ENCODE assay signal across 1 cellular context in the genomic region with DNA sequence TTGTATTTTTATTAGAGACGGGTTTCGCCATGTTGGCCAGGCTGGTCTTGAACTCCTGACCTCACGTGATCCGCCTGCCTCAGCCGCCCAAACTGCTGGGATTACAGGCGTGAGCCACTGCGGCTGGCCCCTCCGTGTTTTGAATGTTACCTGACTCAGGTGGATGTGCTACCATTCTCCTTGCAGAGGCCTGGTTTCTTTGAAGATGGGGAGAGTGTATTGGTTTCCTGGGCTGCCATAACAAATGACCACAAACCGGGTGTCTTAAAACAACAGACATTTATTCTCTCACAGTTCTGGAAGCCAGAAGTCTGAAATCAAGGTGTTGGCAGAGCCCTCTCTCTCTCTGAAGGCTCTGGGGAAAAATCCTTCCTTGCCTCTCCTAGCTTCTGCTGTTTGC.
TF ChIP-seq lines count a peak whose summit lies in the region.

No MANE protein-coding gene starts in this region.

TF ChIP-seq in GM23338, 12 proteins besides CTCF, POLR2A, EP300 and RAD21 (continued from another document):
- TF ChIP-seq, protein P1, sequence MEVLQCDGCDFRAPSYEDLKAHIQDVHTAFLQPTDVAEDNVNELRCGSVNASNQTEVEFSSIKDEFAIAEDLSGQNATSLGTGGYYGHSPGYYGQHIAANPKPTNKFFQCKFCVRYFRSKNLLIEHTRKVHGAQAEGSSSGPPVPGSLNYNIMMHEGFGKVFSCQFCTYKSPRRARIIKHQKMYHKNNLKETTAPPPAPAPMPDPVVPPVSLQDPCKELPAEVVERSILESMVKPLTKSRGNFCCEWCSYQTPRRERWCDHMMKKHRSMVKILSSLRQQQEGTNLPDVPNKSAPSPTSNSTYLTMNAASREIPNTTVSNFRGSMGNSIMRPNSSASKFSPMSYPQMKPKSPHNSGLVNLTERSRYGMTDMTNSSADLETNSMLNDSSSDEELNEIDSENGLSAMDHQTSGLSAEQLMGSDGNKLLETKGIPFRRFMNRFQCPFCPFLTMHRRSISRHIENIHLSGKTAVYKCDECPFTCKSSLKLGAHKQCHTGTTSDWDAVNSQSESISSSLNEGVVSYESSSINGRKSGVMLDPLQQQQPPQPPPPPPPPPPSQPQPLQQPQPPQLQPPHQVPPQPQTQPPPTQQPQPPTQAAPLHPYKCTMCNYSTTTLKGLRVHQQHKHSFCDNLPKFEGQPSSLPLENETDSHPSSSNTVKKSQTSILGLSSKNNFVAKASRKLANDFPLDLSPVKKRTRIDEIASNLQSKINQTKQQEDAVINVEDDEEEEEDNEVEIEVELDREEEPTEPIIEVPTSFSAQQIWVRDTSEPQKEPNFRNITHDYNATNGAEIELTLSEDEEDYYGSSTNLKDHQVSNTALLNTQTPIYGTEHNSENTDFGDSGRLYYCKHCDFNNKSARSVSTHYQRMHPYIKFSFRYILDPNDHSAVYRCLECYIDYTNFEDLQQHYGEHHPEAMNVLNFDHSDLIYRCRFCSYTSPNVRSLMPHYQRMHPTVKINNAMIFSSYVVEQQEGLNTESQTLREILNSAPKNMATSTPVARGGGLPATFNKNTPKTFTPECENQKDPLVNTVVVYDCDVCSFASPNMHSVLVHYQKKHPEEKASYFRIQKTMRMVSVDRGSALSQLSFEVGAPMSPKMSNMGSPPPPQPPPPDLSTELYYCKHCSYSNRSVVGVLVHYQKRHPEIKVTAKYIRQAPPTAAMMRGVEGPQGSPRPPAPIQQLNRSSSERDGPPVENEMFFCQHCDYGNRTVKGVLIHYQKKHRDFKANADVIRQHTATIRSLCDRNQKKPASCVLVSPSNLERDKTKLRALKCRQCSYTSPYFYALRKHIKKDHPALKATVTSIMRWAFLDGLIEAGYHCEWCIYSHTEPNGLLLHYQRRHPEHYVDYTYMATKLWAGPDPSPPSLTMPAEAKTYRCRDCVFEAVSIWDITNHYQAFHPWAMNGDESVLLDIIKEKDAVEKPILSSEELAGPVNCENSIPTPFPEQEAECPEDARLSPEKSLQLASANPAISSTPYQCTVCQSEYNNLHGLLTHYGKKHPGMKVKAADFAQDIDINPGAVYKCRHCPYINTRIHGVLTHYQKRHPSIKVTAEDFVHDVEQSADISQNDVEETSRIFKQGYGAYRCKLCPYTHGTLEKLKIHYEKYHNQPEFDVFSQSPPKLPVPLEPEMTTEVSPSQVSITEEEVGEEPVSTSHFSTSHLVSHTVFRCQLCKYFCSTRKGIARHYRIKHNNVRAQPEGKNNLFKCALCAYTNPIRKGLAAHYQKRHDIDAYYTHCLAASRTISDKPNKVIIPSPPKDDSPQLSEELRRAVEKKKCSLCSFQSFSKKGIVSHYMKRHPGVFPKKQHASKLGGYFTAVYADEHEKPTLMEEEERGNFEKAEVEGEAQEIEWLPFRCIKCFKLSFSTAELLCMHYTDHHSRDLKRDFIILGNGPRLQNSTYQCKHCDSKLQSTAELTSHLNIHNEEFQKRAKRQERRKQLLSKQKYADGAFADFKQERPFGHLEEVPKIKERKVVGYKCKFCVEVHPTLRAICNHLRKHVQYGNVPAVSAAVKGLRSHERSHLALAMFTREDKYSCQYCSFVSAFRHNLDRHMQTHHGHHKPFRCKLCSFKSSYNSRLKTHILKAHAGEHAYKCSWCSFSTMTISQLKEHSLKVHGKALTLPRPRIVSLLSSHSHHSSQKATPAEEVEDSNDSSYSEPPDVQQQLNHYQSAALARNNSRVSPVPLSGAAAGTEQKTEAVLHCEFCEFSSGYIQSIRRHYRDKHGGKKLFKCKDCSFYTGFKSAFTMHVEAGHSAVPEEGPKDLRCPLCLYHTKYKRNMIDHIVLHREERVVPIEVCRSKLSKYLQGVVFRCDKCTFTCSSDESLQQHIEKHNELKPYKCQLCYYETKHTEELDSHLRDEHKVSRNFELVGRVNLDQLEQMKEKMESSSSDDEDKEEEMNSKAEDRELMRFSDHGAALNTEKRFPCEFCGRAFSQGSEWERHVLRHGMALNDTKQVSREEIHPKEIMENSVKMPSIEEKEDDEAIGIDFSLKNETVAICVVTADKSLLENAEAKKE (CRISPR knock-in tag; IDR thresholded peaks at IDR 0.05) = no peak
- TF ChIP-seq, protein P2, sequence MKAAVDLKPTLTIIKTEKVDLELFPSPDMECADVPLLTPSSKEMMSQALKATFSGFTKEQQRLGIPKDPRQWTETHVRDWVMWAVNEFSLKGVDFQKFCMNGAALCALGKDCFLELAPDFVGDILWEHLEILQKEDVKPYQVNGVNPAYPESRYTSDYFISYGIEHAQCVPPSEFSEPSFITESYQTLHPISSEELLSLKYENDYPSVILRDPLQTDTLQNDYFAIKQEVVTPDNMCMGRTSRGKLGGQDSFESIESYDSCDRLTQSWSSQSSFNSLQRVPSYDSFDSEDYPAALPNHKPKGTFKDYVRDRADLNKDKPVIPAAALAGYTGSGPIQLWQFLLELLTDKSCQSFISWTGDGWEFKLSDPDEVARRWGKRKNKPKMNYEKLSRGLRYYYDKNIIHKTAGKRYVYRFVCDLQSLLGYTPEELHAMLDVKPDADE (IDR thresholded peaks at IDR 0.05) = no peak
- TF ChIP-seq EZH2phosphoT487 (IDR thresholded peaks at IDR 0.05; ENCODE audit: unreplicated experiment) = no peak
- no peak for TF ChIP-seq POLR2AphosphoS5 (IDR thresholded peaks at IDR 0.05; ENCODE audit: low read depth)
- no peak for TF ChIP-seq ZNF114 (CRISPR knock-in tag; IDR thresholded peaks at IDR 0.05)
- no peak for TF ChIP-seq JUNB (IDR thresholded peaks at IDR 0.05; ENCODE audit: unreplicated experiment)
TF ChIP-seq in GM23338: peak in this region for 0.
